27 cellular contexts compared by ENCODE assay signal in the genomic region with DNA sequence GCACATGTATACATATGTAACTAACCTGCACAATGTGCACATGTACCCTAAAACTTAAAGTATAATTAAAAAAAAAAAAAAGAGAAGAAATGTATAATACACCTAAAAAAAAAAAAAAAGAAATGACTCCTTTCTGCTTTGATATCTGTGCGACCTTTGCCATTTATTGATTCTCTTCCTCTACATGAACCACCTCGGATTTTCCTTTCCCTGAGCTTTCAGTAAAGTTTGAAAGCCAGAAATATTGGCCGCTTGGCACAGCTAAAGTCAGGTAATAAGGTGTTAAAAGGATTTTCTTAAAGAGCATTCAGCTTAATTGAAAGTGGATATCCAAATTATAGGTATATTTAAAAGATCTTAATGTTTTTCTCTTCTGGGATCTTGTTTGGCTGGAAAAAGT.
"Had no signal": no experiment of that assay in that cellular context is flagged by ENCODE, and none has a peak within 500 bp of the region (broad histone marks: within the 10 kb centered on the region; RNA-seq: fewer than 3 reads in every experiment).

No MANE protein-coding gene starts in this region.

- H3K9me3 ChIP-seq: colonic mucosa, esophagus muscularis mucosa, gastrocnemius medialis had no signal

- FAIRE-seq: colon, endothelial cell of umbilical vein, frontal cortex had no signal

- ATAC-seq: effector memory CD8-positive, alpha-beta T cell; esophagus mucosa; foreskin keratinocyte; gastrocnemius medialis; gastroesophageal sphincter; heart left ventricle had no signal

- DNase-seq: colonic mucosa; cortex of kidney; dermis blood vessel endothelial cell; dorsolateral prefrontal cortex; effector CD4-positive, alpha-beta T cell; effector CD8-positive, alpha-beta T cell; effector memory CD4-positive, alpha-beta T cell; effector memory CD8-positive, alpha-beta T cell; endodermal cell; erythroblast; esophagus squamous epithelium; foreskin fibroblast; foreskin keratinocyte; foreskin melanocyte; gastrocnemius medialis; glutamatergic neuron; head of caudate nucleus; heart left ventricle had no signal

- H3K27me3 ChIP-seq: colonic mucosa, dorsolateral prefrontal cortex, esophagus muscularis mucosa, esophagus squamous epithelium, foreskin keratinocyte, gastrocnemius medialis, gastroesophageal sphincter, heart left ventricle had no signal

- H3K27ac ChIP-seq: colonic mucosa, coronary artery, dorsolateral prefrontal cortex, epithelial cell of prostate, esophagus muscularis mucosa, esophagus squamous epithelium, foreskin keratinocyte, gastrocnemius medialis, gastroesophageal sphincter, heart left ventricle had no signal

- H3K4me3 ChIP-seq: colonic mucosa, coronary artery, dorsolateral prefrontal cortex, esophagus muscularis mucosa, esophagus squamous epithelium, gastrocnemius medialis, gastroesophageal sphincter, heart left ventricle had no signal

- H3K4me1 ChIP-seq: colonic mucosa, esophagus muscularis mucosa, esophagus squamous epithelium, foreskin keratinocyte, gastrocnemius medialis, gastroesophageal sphincter had no signal

- H3K27me3 Mint-ChIP-seq: effector memory CD8-positive, alpha-beta T cell had no signal

- H3K36me3 ChIP-seq: colonic mucosa, esophagus muscularis mucosa, esophagus squamous epithelium, gastrocnemius medialis, gastroesophageal sphincter, heart left ventricle had no signal

- H3K9me3 Mint-ChIP-seq: dendritic cell treated with granulocyte-macrophage colony-stimulating factor and Interleukin-4, amounts not matched to agents 40 ng/mL and 50 ng/mL, for 4 days; effector memory CD8-positive, alpha-beta T cell had no signal

- H3K27ac Mint-ChIP-seq: dendritic cell treated with granulocyte-macrophage colony-stimulating factor and Interleukin-4, amounts not matched to agents 40 ng/mL and 50 ng/mL, for 4 days; effector memory CD8-positive, alpha-beta T cell; endodermal cell had no signal

- H3K4me3 Mint-ChIP-seq: dendritic cell treated with granulocyte-macrophage colony-stimulating factor and Interleukin-4, amounts not matched to agents 40 ng/mL and 50 ng/mL, for 4 days; effector memory CD8-positive, alpha-beta T cell; endodermal cell had no signal
